In the genomic region with DNA sequence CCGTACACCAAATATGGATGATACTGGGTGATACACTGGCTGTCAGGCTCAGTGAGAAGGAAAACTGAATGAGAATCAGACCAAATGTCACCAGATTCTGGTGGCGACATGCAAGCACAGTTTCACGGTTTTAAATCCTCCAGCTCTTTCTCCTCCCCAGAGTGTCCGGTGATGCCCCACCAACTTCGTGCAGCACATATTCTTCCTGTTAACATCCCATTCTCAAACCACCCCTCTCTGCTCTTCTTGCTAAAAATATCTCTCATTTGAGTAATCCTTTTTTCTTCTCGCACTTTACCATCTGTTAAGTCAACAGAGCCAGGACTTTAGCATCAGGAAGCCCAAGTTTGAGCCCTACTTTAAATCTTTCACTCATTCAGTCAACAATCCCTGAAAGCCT, we compare ENCODE assay signal across 27 cellular contexts.
DNase-seq lines count a peak whose midpoint lies in the region; ATAC-seq and TF ChIP-seq lines count a peak whose summit lies in the region.
"Had no signal": no experiment of that assay in that cellular context is flagged by ENCODE, and none has a peak within 500 bp of the region (broad histone marks: within the 10 kb centered on the region; RNA-seq: fewer than 3 reads in every experiment).

No MANE protein-coding gene starts in this region.

- H3K4me1 Mint-ChIP-seq in chondrocyte (ENCODE audit: low read depth), result peaks cover 36% of the 10 kb centered on the region
- H3K4me1 Mint-ChIP-seq in mesothelial cell of epicardium, result peaks cover 10% of the 10 kb centered on the region

- TF ChIP-seq CTCF in chondrocyte (IDR thresholded peaks at IDR 0.05), result no peak
- TF ChIP-seq CTCF in mesothelial cell of epicardium (IDR thresholded peaks at IDR 0.05; ENCODE audit: unreplicated experiment), result no peak

- ATAC-seq in HG03469 (IDR thresholded peaks at IDR 0.05; ENCODE audit: unreplicated experiment), result no peak
- ATAC-seq: A549, left lung had no signal

- H3K27ac Mint-ChIP-seq in chondrocyte (ENCODE audit: unreplicated experiment) (peak overlapping the region; percentile 72), mesothelial cell of epicardium (peak overlapping the region; percentile 2)
- H3K27ac Mint-ChIP-seq: activated CD4-positive, alpha-beta T cell treated with anti-CD3 and anti-CD28 coated beads, Interleukin-2, amount 10 ng/mL, durations not matched to agents 7 days and 5 days; naive B cell had no signal

- H3K9me3 Mint-ChIP-seq in chondrocyte (ENCODE audit: low read depth), result peaks cover 9% of the 10 kb centered on the region
- peaks cover 13% of the 10 kb centered on the region for H3K9me3 Mint-ChIP-seq in mesothelial cell of epicardium

- no peak overlapping the region for H3K4me3 Mint-ChIP-seq in chondrocyte (ENCODE audit: unreplicated experiment)
- no peak overlapping the region for H3K4me3 Mint-ChIP-seq in mesothelial cell of epicardium
- H3K4me3 Mint-ChIP-seq: activated CD4-positive, alpha-beta T cell treated with anti-CD3 and anti-CD28 coated beads, Interleukin-2, amount 10 ng/mL, durations not matched to agents 7 days and 5 days; naive B cell had no signal

- DNase-seq in AG08396 (ENCODE audit: low spot score) (peak; percentile 21), NCI-H524 (lab: John Stamatoyannopoulos, UW) (peak; percentile 76 to 91), chondrocyte (ENCODE audit: low spot score) (no peak), mesothelial cell of epicardium (ENCODE audit: low spot score in 2 of 2, unreplicated experiment in 2 of 2) (no peak), T-helper 1 cell (no peak), amniotic stem cell (lab: John Stamatoyannopoulos, UW) (no peak), DMS153 (lab: John Stamatoyannopoulos, UW) (no peak)
- DNase-seq: activated CD4-positive, alpha-beta T cell treated with anti-CD3 and anti-CD28 coated beads, Interleukin-2, amount 10 ng/mL, durations not matched to agents 7 days and 5 days; activated naive CD4-positive, alpha-beta T cell treated with Interleukin-2 at 50 U/mL for 16 hours; amygdala; COR-L47; DND-41; hypothalamus; Kasumi-1; left lung; MV-4-11; naive B cell; NCI-H1694 treated with DMSO at 0.1 percent for 48 hours; NCI-H2171; NCI-H526; stimulated activated CD4-positive, alpha-beta T cell treated with anti-CD3 and anti-CD28 coated beads, Interleukin-15, amount 100 ng/mL, for 24 hours; stimulated activated naive CD4-positive, alpha-beta T cell treated with Interleukin-2 at 50 U/mL for 16 hours; SW 1271; T1000; uterus had no signal

- H3K27me3 Mint-ChIP-seq in chondrocyte (ENCODE audit: low read depth) (no peaks in the 10 kb centered on the region), mesothelial cell of epicardium (ENCODE audit: low read depth) (no peaks in the 10 kb centered on the region)
- H3K27me3 Mint-ChIP-seq: activated CD4-positive, alpha-beta T cell treated with anti-CD3 and anti-CD28 coated beads, Interleukin-2, amount 10 ng/mL, durations not matched to agents 7 days and 5 days; naive B cell had no signal

- peaks cover 7% of the 10 kb centered on the region for H3K36me3 Mint-ChIP-seq in chondrocyte (ENCODE audit: low read depth)
- peaks cover 28% of the 10 kb centered on the region for H3K36me3 Mint-ChIP-seq in mesothelial cell of epicardium

Comparison
In these comparisons a context has a peak if more than half of its experiments do, and no peak if none do; other contexts are left out.
1. DNase-seq: peak in AG08396 (single experiment) and NCI-H524 (2 of 2); none in chondrocyte (single experiment), mesothelial cell of epicardium (0 of 2), T-helper 1 cell (0 of 5), amniotic stem cell (single experiment) and DMS153 (single experiment).